In the genomic region with DNA sequence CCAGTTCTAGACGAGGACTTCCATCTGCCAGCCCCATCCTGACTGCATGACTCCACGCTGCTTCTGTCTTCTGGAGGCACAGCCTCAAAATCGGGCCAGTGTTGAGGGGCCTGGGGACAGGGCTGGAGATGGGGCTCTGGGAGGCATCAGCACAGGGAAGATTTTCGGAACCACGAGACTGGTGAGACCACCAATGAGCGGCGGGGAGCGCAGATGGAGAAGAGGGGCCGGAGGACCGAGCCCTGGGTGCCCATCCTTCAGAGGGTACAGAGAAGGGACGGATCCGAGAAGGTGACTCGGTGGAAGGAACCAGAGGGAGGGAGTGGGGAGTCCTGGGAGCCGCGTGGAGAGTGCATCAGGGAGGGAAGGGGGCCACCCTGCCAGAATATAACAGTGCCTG, we compare ENCODE assay signal across 14 cellular contexts. TPM values are rescaled to one million over a fixed set of nuclear protein-coding genes. Genes with fewer than 3 reads are reported as not detected.
A peak's percentile ranks its signal among the peaks of the same experiment; 100 is the strongest.
DNase-seq lines count a peak whose midpoint lies in the region; ATAC-seq and TF ChIP-seq lines count a peak whose summit lies in the region.
"Had no signal": no experiment of that assay in that cellular context is flagged by ENCODE, and none has a peak within 500 bp of the region (broad histone marks: within the 10 kb centered on the region; RNA-seq: fewer than 3 reads in every experiment).

No MANE protein-coding gene starts in this region.

- peak; percentile 16 for ATAC-seq in stimulated activated effector memory CD8-positive, alpha-beta T cell treated with anti-CD3 and anti-CD28 coated beads, Interleukin-12 subunit alpha, Interleukin-12 subunit beta, amount 100 ng/mL, for 72 hours
- ATAC-seq: GM12878, HepG2 had no signal

- TF ChIP-seq CTCF in chondrocyte (IDR thresholded peaks at IDR 0.05) (no peak), nephron progenitor cell (IDR thresholded peaks at IDR 0.05) (no peak)

- H3K9me3 Mint-ChIP-seq in chondrocyte (ENCODE audit: low read depth), result no peaks in the 10 kb centered on the region
- peaks cover 4% of the 10 kb centered on the region for H3K9me3 Mint-ChIP-seq in nephron progenitor cell
- no peaks in the 10 kb centered on the region for H3K9me3 Mint-ChIP-seq in stimulated activated effector memory CD8-positive, alpha-beta T cell treated with anti-CD3 and anti-CD28 coated beads, Interleukin-12 subunit alpha, Interleukin-12 subunit beta, amount 100 ng/mL, for 72 hours
- H3K9me3 Mint-ChIP-seq: H9 had no signal

- H3K4me3 Mint-ChIP-seq in chondrocyte (ENCODE audit: unreplicated experiment) (no peak overlapping the region), nephron progenitor cell (peak overlapping the region; percentile 20)
- H3K4me3 Mint-ChIP-seq in stimulated activated effector memory CD8-positive, alpha-beta T cell treated with anti-CD3 and anti-CD28 coated beads, Interleukin-12 subunit alpha, Interleukin-12 subunit beta, amount 100 ng/mL, for 72 hours, result no peak overlapping the region
- H3K4me3 Mint-ChIP-seq: CD4-positive, CD25-positive, alpha-beta regulatory T cell; H9; IgD-negative memory B cell had no signal

- DNase-seq in chondrocyte (ENCODE audit: low spot score) (peak; percentile 82), nephron progenitor cell (no peak), glomerular visceral epithelial cell (ENCODE audit: extremely low spot score) (no peak), NCI-H146 (lab: John Stamatoyannopoulos, UW) (no peak), islet precursor cell (no peak)
- no peak for DNase-seq in stimulated activated effector memory CD8-positive, alpha-beta T cell treated with anti-CD3 and anti-CD28 coated beads, Interleukin-12 subunit alpha, Interleukin-12 subunit beta, amount 100 ng/mL, for 72 hours (ENCODE audit: low spot score in 2 of 2)
- DNase-seq: ACHN; BE2C; Caco-2; CD4-positive, CD25-positive, alpha-beta regulatory T cell; H9 had no signal

- H3K27me3 Mint-ChIP-seq in chondrocyte (ENCODE audit: low read depth), result peaks cover 15% of the 10 kb centered on the region
- peaks cover 16% of the 10 kb centered on the region for H3K27me3 Mint-ChIP-seq in nephron progenitor cell (ENCODE audit: low read depth, poor library complexity)

- H3K4me1 Mint-ChIP-seq in chondrocyte (ENCODE audit: low read depth), result peaks cover 5% of the 10 kb centered on the region
- peaks cover 36% of the 10 kb centered on the region for H3K4me1 Mint-ChIP-seq in nephron progenitor cell
- peaks cover 5% of the 10 kb centered on the region for H3K4me1 Mint-ChIP-seq in stimulated activated effector memory CD8-positive, alpha-beta T cell treated with anti-CD3 and anti-CD28 coated beads, Interleukin-12 subunit alpha, Interleukin-12 subunit beta, amount 100 ng/mL, for 72 hours
- H3K4me1 Mint-ChIP-seq: CD4-positive, CD25-positive, alpha-beta regulatory T cell had no signal

- H3K27ac Mint-ChIP-seq in chondrocyte (ENCODE audit: unreplicated experiment) (no peak overlapping the region), nephron progenitor cell (peak overlapping the region; percentile 89)
- no peak overlapping the region for H3K27ac Mint-ChIP-seq in stimulated activated effector memory CD8-positive, alpha-beta T cell treated with anti-CD3 and anti-CD28 coated beads, Interleukin-12 subunit alpha, Interleukin-12 subunit beta, amount 100 ng/mL, for 72 hours
- H3K27ac Mint-ChIP-seq: H9, IgD-negative memory B cell had no signal

- H3K36me3 Mint-ChIP-seq in chondrocyte (ENCODE audit: low read depth) (peaks cover 7% of the 10 kb centered on the region), nephron progenitor cell (ENCODE audit: low read depth) (peaks cover 15% of the 10 kb centered on the region)
- H3K36me3 Mint-ChIP-seq in stimulated activated effector memory CD8-positive, alpha-beta T cell treated with anti-CD3 and anti-CD28 coated beads, Interleukin-12 subunit alpha, Interleukin-12 subunit beta, amount 100 ng/mL, for 72 hours, result no peaks in the 10 kb centered on the region
- H3K36me3 Mint-ChIP-seq: CD4-positive, CD25-positive, alpha-beta regulatory T cell had no signal

RNA-seq across cellular contexts. Expression of a gene that starts 26.4 kb away (rescaled TPM):
- 32.7 to 47.0 TPM (median 46.0 TPM) in 3 replicates for total RNA-seq in chondrocyte
- total RNA-seq: CD4-positive, CD25-positive, alpha-beta regulatory T cell had no signal
